In genomic region chr1:178057863-178058576, GRCh38 we compare ENCODE assay signal across 1 cellular context.
TF ChIP-seq lines count a peak whose summit lies in the region.

No MANE protein-coding gene starts in this region.

TF ChIP-seq in HCT116, 20 proteins besides CTCF, POLR2A, EP300 and RAD21 (continued from another document):
- TF ChIP-seq REST (IDR thresholded peaks at IDR 0.05; ENCODE audit: low read depth), result no peak
- TF ChIP-seq EZH2phosphoT487 (IDR thresholded peaks at IDR 0.05; ENCODE audit: borderline replicate concordance), result no peak
- no peak for TF ChIP-seq ZFX (IDR thresholded peaks at IDR 0.05)
- no peak for TF ChIP-seq JUND (IDR thresholded peaks at IDR 0.05)
- TF ChIP-seq EGR1 (IDR thresholded peaks at IDR 0.05; ENCODE audit: low read depth), result no peak
- TF ChIP-seq ELF1 (IDR thresholded peaks at IDR 0.05; ENCODE audit: borderline replicate concordance, low read depth), result no peak
- no peak for TF ChIP-seq ZNF274 (IDR thresholded peaks at IDR 0.05; ENCODE audit: low read depth, low read length)
- no peak for TF ChIP-seq ZBTB33 (IDR thresholded peaks at IDR 0.05; ENCODE audit: extremely low read depth, insufficient replicate concordance, low read length)
